Comparison of ENCODE assay signal across 13 cellular contexts in genomic region chr2:230323385-230324106, GRCh38. TPM values are rescaled to one million over a fixed set of nuclear protein-coding genes. Genes with fewer than 3 reads are reported as not detected.
A peak's percentile ranks its signal among the peaks of the same experiment; 100 is the strongest.
DNase-seq lines count a peak whose midpoint lies in the region; ATAC-seq, FAIRE-seq and TF ChIP-seq lines count a peak whose summit lies in the region.
"Had no signal": no experiment of that assay in that cellular context is flagged by ENCODE, and none has a peak within 500 bp of the region (broad histone marks: within the 10 kb centered on the region; RNA-seq: fewer than 3 reads in every experiment).

No MANE protein-coding gene starts in this region.

- H3K27me3 ChIP-seq in Karpas-422 (ENCODE audit: low read length) (no peaks in the 10 kb centered on the region), K562 (ENCODE audit: control insufficient read depth in 2 of 2, insufficient read depth in 2 of 2, low read length in 2 of 2) (no peaks in the 10 kb centered on the region)
- H3K27me3 ChIP-seq: tibial artery had no signal

- H3K27ac Mint-ChIP-seq in stimulated activated naive B cell treated with anti-CD40 and anti-IgM and Interleukin-4, amounts not matched to agents 10 μg/mL and 1 μg/mL and 100 μg/mL, for 72 hours: peak overlapping the region; percentile 81
- peak overlapping the region in 5 of 10 donors; percentile 24 to 100 (median 62) for H3K27ac Mint-ChIP-seq in naive thymus-derived CD8-positive, alpha-beta T cell

- WGBS in K562 (ENCODE audit: insufficient coverage, low coverage, missing lambda C conversion rate): 33% methylated on average over 15 of the region's 18 CpGs

- peak; percentile 59 to 81 (median 71); a peak in 5 of 6 replicates for TF ChIP-seq CTCF in K562 (IDR thresholded peaks at IDR 0.05 in 2 of 3, conservative IDR thresholded peaks at IDR 0.05 in 1 of 3; ENCODE audit: insufficient read depth in 2 of 3, low read depth in 1 of 3, low read length in 3 of 3)
- no peak; the same call in 1 of the 2 replicates for TF ChIP-seq CTCF in OCI-LY7 (conservative IDR thresholded peaks at IDR 0.05; ENCODE audit: low read length)

- H3K9me3 ChIP-seq in Karpas-422 (ENCODE audit: low read length): no peaks in the 10 kb centered on the region
- H3K9me3 ChIP-seq in K562 (replicated peaks; ENCODE audit: control insufficient read depth, insufficient read depth, low read depth, low read length): peaks cover 5% of the 10 kb centered on the region
- H3K9me3 ChIP-seq in OCI-LY7 (ENCODE audit: low read length): peaks cover 11% of the 10 kb centered on the region; the same call in 1 of the 2 replicates

- H3K27me3 Mint-ChIP-seq in stimulated activated naive B cell treated with anti-CD40 and anti-IgM and Interleukin-4, amounts not matched to agents 10 μg/mL and 1 μg/mL and 100 μg/mL, for 72 hours: no peaks in the 10 kb centered on the region
- H3K27me3 Mint-ChIP-seq in naive thymus-derived CD8-positive, alpha-beta T cell: no peaks in the 10 kb centered on the region

- H3K36me3 Mint-ChIP-seq in stimulated activated naive B cell treated with anti-CD40 and anti-IgM and Interleukin-4, amounts not matched to agents 10 μg/mL and 1 μg/mL and 100 μg/mL, for 72 hours: peaks cover 30 to 69% of the 10 kb centered on the region in 2 donors
- H3K36me3 Mint-ChIP-seq in naive thymus-derived CD8-positive, alpha-beta T cell: peaks cover 0 to 2% (median under 1%) of the 10 kb centered on the region in 3 donors

- H3K4me3 ChIP-seq in Karpas-422 (ENCODE audit: low read length) (no peak overlapping the region), K562 (no peak overlapping the region), OCI-LY7 (ENCODE audit: low read depth, low read length, poor library complexity, severe bottlenecking) (no peak overlapping the region)
- H3K4me3 ChIP-seq: tibial artery had no signal

- H3K4me1 Mint-ChIP-seq in stimulated activated naive B cell treated with anti-CD40 and anti-IgM and Interleukin-4, amounts not matched to agents 10 μg/mL and 1 μg/mL and 100 μg/mL, for 72 hours: peaks cover 46 to 83% of the 10 kb centered on the region in 2 donors
- peaks cover 35 to 88% (median 84%) of the 10 kb centered on the region in 4 donors for H3K4me1 Mint-ChIP-seq in naive thymus-derived CD8-positive, alpha-beta T cell

- TF ChIP-seq RAD21 in K562 (CRISPR knock-in tag; conservative IDR thresholded peaks at IDR 0.05 in 1 of 2, IDR thresholded peaks at IDR 0.05 in 1 of 2): peak in 1 of 2 experiments; percentile 51; a peak in 2 of 4 replicates

- H3K4me1 ChIP-seq in Karpas-422 (ENCODE audit: low read length) (peaks cover 26% of the 10 kb centered on the region), K562 (replicated peaks in 1 of 2; ENCODE audit: control insufficient read depth in 2 of 2, insufficient read depth in 2 of 2, low read length in 2 of 2) (peaks cover 0 to 16% of the 10 kb centered on the region in 2 experiments; a peak in 3 of 5 replicates), OCI-LY7 (ENCODE audit: insufficient read depth, low read length, poor library complexity, severe bottlenecking) (peaks cover 39% of the 10 kb centered on the region)

- ATAC-seq in K562: peak; percentile 85
- ATAC-seq in stimulated activated naive B cell treated with anti-CD40 and anti-IgM and Interleukin-4, amounts not matched to agents 10 μg/mL and 1 μg/mL and 100 μg/mL, for 72 hours (replicated peaks): no peak
- ATAC-seq in naive thymus-derived CD8-positive, alpha-beta T cell: no peak

- H3K79me2 ChIP-seq in Karpas-422 (ENCODE audit: low read length) (peaks cover 15% of the 10 kb centered on the region), K562 (ENCODE audit: control insufficient read depth, insufficient read depth, low read length) (peaks cover 7% of the 10 kb centered on the region; the same call in 2 of the 3 replicates), OCI-LY7 (ENCODE audit: insufficient read depth, low read depth, low read length) (peaks cover 11% of the 10 kb centered on the region; the same call in 1 of the 2 replicates)

- no peak overlapping the region for H3K9ac ChIP-seq in Karpas-422 (ENCODE audit: low read length)
- peak overlapping the region in 1 of 2 experiments; percentile 79; a peak in 1 of 4 replicates for H3K9ac ChIP-seq in K562 (ENCODE audit: insufficient read depth in 1 of 2, low read depth in 2 of 2, low read length in 2 of 2)

- TF ChIP-seq POLR2A in K562 (conservative IDR thresholded peaks at IDR 0.05): 0 out of 2 replicates have a peak, but pooled peaks have one; percentile 42

- no peaks in the 10 kb centered on the region for H4K20me1 ChIP-seq in Karpas-422 (ENCODE audit: insufficient read depth, low read depth, low read length)
- no peaks in the 10 kb centered on the region for H4K20me1 ChIP-seq in K562 (replicated peaks; ENCODE audit: control insufficient read depth, insufficient read depth, low read length)
- no peaks in the 10 kb centered on the region for H4K20me1 ChIP-seq in OCI-LY7 (ENCODE audit: insufficient read depth, low read length)

- CTCF ChIA-PET in K562 (lab: Yijun Ruan, JAX; ENCODE audit: low intra/inter-chr PET ratio) (no interaction called here), OCI-LY7 (lab: Charles Lee; ENCODE audit: unreplicated experiment) (no interaction called here)

- H3K9me1 ChIP-seq in K562 (ENCODE audit: control insufficient read depth, insufficient read depth, low read length): no peaks in the 10 kb centered on the region

- peak; percentile 38 for DNase-seq in stimulated activated CD4-positive, alpha-beta T cell treated with anti-CD3 and anti-CD28 coated beads, Interleukin-15, amount 100 ng/mL, for 24 hours
- no peak for DNase-seq in stimulated activated CD4-positive, alpha-beta T cell treated with anti-CD3 and anti-CD28 coated beads, Interleukin-12 subunit alpha, Interleukin-12 subunit beta, amount 100 ng/mL, for 4 hours
- peak; percentile 71 for DNase-seq in Karpas-422
- DNase-seq in K562 (ENCODE audit: extremely low read depth in 1 of 4, low spot score in 3 of 4): peak; percentile 69 to 86 (median 86)
- DNase-seq in stimulated activated naive B cell treated with anti-CD40 and anti-IgM and Interleukin-4, amounts not matched to agents 10 μg/mL and 1 μg/mL and 100 μg/mL, for 72 hours: no peak
- no peak for DNase-seq in OCI-LY7 (ENCODE audit: low spot score)
- DNase-seq in naive thymus-derived CD8-positive, alpha-beta T cell: no peak
- no peak for DNase-seq in RCC 7860 (ENCODE audit: low spot score)
- DNase-seq: NCI-H2171 treated with DMSO at 0.1 percent for 48 hours, retina, tibial artery had no signal

- H3K4me2 ChIP-seq in Karpas-422 (ENCODE audit: low read depth, low read length, poor library complexity, severe bottlenecking) (no peak overlapping the region), K562 (ENCODE audit: insufficient read depth, low read length) (peak overlapping the region; percentile 55; the same call in 1 of the 2 replicates), OCI-LY7 (ENCODE audit: low read length) (no peak overlapping the region)

- peaks cover 5% of the 10 kb centered on the region in 2 donors for H3K9me3 Mint-ChIP-seq in stimulated activated naive B cell treated with anti-CD40 and anti-IgM and Interleukin-4, amounts not matched to agents 10 μg/mL and 1 μg/mL and 100 μg/mL, for 72 hours
- H3K9me3 Mint-ChIP-seq in naive thymus-derived CD8-positive, alpha-beta T cell: no peaks in the 10 kb centered on the region

- H2AFZ ChIP-seq in Karpas-422 (ENCODE audit: low read length): no peak overlapping the region
- H2AFZ ChIP-seq in K562 (ENCODE audit: low read depth, low read length): peak overlapping the region; percentile 95
- no peak overlapping the region for H2AFZ ChIP-seq in OCI-LY7 (ENCODE audit: low read length)

- no peak overlapping the region for H3K4me3 Mint-ChIP-seq in stimulated activated naive B cell treated with anti-CD40 and anti-IgM and Interleukin-4, amounts not matched to agents 10 μg/mL and 1 μg/mL and 100 μg/mL, for 72 hours
- H3K4me3 Mint-ChIP-seq in naive thymus-derived CD8-positive, alpha-beta T cell: peak overlapping the region in 5 of 10 donors; percentile 7 to 36 (median 28)

- H3K27ac ChIP-seq in Karpas-422 (ENCODE audit: low read length): no peak overlapping the region
- no peak overlapping the region for H3K27ac ChIP-seq in K562 (ENCODE audit: extremely low read depth, low read depth, low read length)
- H3K27ac ChIP-seq in OCI-LY7 (ENCODE audit: low read depth, low read length, poor library complexity, severe bottlenecking): no peak overlapping the region
- H3K27ac ChIP-seq: tibial artery had no signal

- POLR2A ChIA-PET in K562 (lab: Yijun Ruan, JAX): no interaction called here
- POLR2A ChIA-PET in OCI-LY7 (lab: Charles Lee): interaction anchor here (1.6 kb wide), 1 partner anchor 92 kb away, joined by 4 read pairs; the partner anchor contains the start of gene SP100
- POLR2A ChIA-PET in naive thymus-derived CD8-positive, alpha-beta T cell (lab: Charles Lee): interaction anchor here (0.6 kb wide), 1 partner anchor 148 kb away, joined by 7 read pairs; no protein-coding TSS in a partner anchor

- no peaks in the 10 kb centered on the region for H3K36me3 ChIP-seq in Karpas-422 (ENCODE audit: insufficient read depth, low read length)
- no peaks in the 10 kb centered on the region for H3K36me3 ChIP-seq in K562 (ENCODE audit: control insufficient read depth, insufficient read depth, low read length)
- H3K36me3 ChIP-seq in OCI-LY7 (ENCODE audit: insufficient read depth, low read length): no peaks in the 10 kb centered on the region; the same call in 1 of the 2 replicates
- H3K36me3 ChIP-seq: tibial artery had no signal

- intact Hi-C loops in K562 (cut with micrococcal nuclease) (loop anchor here (10.0 kb wide), 1 partner anchor 291 kb away; no protein-coding TSS in a partner anchor), OCI-LY7 (cut with micrococcal nuclease; ENCODE audit: unreplicated experiment) (no loop called here)

- FAIRE-seq in K562 (lab: Jason Lieb, UNC) (no peak), RCC 7860 (lab: Jason Lieb, UNC) (no peak)
- FAIRE-seq: D721Med, endothelial cell of umbilical vein had no signal

- no TSS peak for BruUV-seq in K562 (replicated peaks; lab: Mats Ljungman, UMichigan)
- BruUV-seq in OCI-LY7 (replicated peaks; lab: Mats Ljungman, UMichigan): no TSS peak

- in situ Hi-C loops in K562 (cut with MboI): no loop called here

- TF ChIP-seq EP300 in K562 (IDR thresholded peaks at IDR 0.05; ENCODE audit: low read length): no peak

- no peaks in the 10 kb centered on the region for H3K9me2 ChIP-seq in Karpas-422 (replicated peaks; ENCODE audit: insufficient read depth, low read length)
- no peaks in the 10 kb centered on the region for H3K9me2 ChIP-seq in OCI-LY7 (ENCODE audit: insufficient read depth, low read length)

RNA-seq across cellular contexts. Expression of gene SP140L, which starts 3.4 kb away (rescaled TPM):
- 17.0 and 17.5 TPM in 2 replicates for total RNA-seq in Karpas-422 (2014; rRNA removed; shearing (Covaris generic); ENCODE audit: low replicate concordance)
- 21.9 and 50.3 TPM in 2 replicates for total RNA-seq in K562 (2011; cell fraction: chromatin; rRNA removed; ENCODE audit: low replicate concordance)
- total RNA-seq in K562 (2011; cell fraction: nucleolus; rRNA removed): 9.3 and 13.0 TPM in 2 replicates
- 19.9 and 20.3 TPM in 2 replicates for total RNA-seq in K562 (2011; cell fraction: nucleoplasm; rRNA removed)
- total RNA-seq in K562 (2014; rRNA removed) (5.9 and 6.6 TPM in 2 replicates), K562 (2014; rRNA removed; fragmentation: Illumina TruSeq; extraction: Trizol) (13.6 and 16.3 TPM in 2 replicates), K562 (2015; rRNA removed; fragmentation: Illumina TruSeq; extraction: Trizol) (10.7 and 12.5 TPM in 2 replicates), K562 (2021) (11.3 and 11.8 TPM in 2 replicates), OCI-LY7 (2022) (17.0 and 19.3 TPM in 2 replicates)
- polyA plus RNA-seq in K562 (2011; rRNA removed) (10.1 and 10.2 TPM in 2 replicates), K562 (2014; fragmentation: Illumina TruSeq; extraction: Trizol) (14.4 and 15.5 TPM in 2 replicates), K562 (2014; fragmentation: Nextera tagmentation; extraction: Ambion mirVana) (1 to 10 TPM; 4.0 to 7.1 TPM), K562 (2014; rRNA removed) (12.6 and 13.3 TPM in 2 replicates)
- polyA plus RNA-seq in K562 (2011; cell fraction: cytosol; rRNA removed): 4.7 and 6.7 TPM in 2 replicates
- 31.3 and 32.7 TPM in 2 replicates for polyA plus RNA-seq in K562 (2011; cell fraction: nucleus; rRNA removed)
- 10.9 and 23.3 TPM in 2 replicates for polyA plus RNA-seq in K562 (2012)
- 10.2 and 11.1 TPM in 2 replicates for polyA minus RNA-seq in K562 (2011; rRNA and poly(A)+ RNA removed)
- polyA minus RNA-seq in K562 (2011; cell fraction: cytosol; rRNA and poly(A)+ RNA removed): 1.6 and 3.3 TPM in 2 replicates
- 12.9 and 24.1 TPM in 2 replicates for polyA minus RNA-seq in K562 (2011; cell fraction: nucleus; rRNA and poly(A)+ RNA removed)
- 7.5 and 10.4 TPM in 2 replicates for total RNA-seq in OCI-LY7 (2014; rRNA removed; shearing (Covaris generic))
- total RNA-seq in naive thymus-derived CD8-positive, alpha-beta T cell: 10 to 100 TPM; 91.6 to 91.7 TPM
- polyA plus RNA-seq in naive thymus-derived CD8-positive, alpha-beta T cell: 10 to 100 TPM; 25.3 to 43.1 (median 28.9) TPM

Comparison
In these comparisons a context has a peak if more than half of its experiments do, and no peak if none do; other contexts are left out.
1. DNase-seq: peak in stimulated activated CD4-positive, alpha-beta T cell treated with anti-CD3 and anti-CD28 coated beads, Interleukin-15, amount 100 ng/mL, for 24 hours (single experiment), Karpas-422 (single experiment) and K562 (4 of 4); none in stimulated activated CD4-positive, alpha-beta T cell treated with anti-CD3 and anti-CD28 coated beads, Interleukin-12 subunit alpha, Interleukin-12 subunit beta, amount 100 ng/mL, for 4 hours (single experiment), stimulated activated naive B cell treated with anti-CD40 and anti-IgM and Interleukin-4, amounts not matched to agents 10 μg/mL and 1 μg/mL and 100 μg/mL, for 72 hours (single experiment), OCI-LY7 (single experiment), naive thymus-derived CD8-positive, alpha-beta T cell (0 of 10) and RCC 7860 (single experiment).